Comparison of ENCODE assay signal across 8 cellular contexts in genomic region chr2:85754313-85755095, GRCh38. TPM values are rescaled to one million over a fixed set of nuclear protein-coding genes. Genes with fewer than 3 reads are reported as not detected.
DNase-seq lines count a peak whose midpoint lies in the region; ATAC-seq and FAIRE-seq lines count a peak whose summit lies in the region.

No MANE protein-coding gene starts in this region.

- H3K4me3 ChIP-seq in iPS-18a (ENCODE audit: low read length) (peak overlapping the region; percentile 69), small intestine (ENCODE audit: low read depth in 1 of 2, low read length in 2 of 2) (peak overlapping the region; percentile 32 to 36)

- H3K4me1 ChIP-seq in ES-I3 (ENCODE audit: insufficient read depth, low read length) (no peaks in the 10 kb centered on the region), iPS-18a (ENCODE audit: control insufficient read depth, low read depth, low read length) (peaks cover 12% of the 10 kb centered on the region), small intestine (ENCODE audit: control insufficient read depth in 2 of 2, insufficient read depth in 1 of 2, low read depth in 1 of 2, low read length in 1 of 2) (no peaks in the 10 kb centered on the region)

- H3K9me3 ChIP-seq in ES-I3 (ENCODE audit: control insufficient read depth, insufficient read depth, low read length) (no peaks in the 10 kb centered on the region), iPS-18a (ENCODE audit: control insufficient read depth, low read depth, low read length) (peaks cover 3% of the 10 kb centered on the region), small intestine (ENCODE audit: control insufficient read depth, low read depth) (no peaks in the 10 kb centered on the region)

- DNase-seq in NCI-H510A treated with DMSO at 0.1 percent for 48 hours (lab: John Stamatoyannopoulos, UW), result peak; percentile 28
- peak; percentile 66 for DNase-seq in activated naive CD8-positive, alpha-beta T cell treated with anti-CD3 and anti-CD28 coated beads, Interleukin-2, amount 10 ng/mL, durations not matched to agents 7 days and 5 days
- DNase-seq in small intestine, result no peak
- no peak for DNase-seq in NCI-H524 treated with DMSO at 0.1 percent for 48 hours (lab: John Stamatoyannopoulos, UW)

- H3K27ac Mint-ChIP-seq in activated naive CD8-positive, alpha-beta T cell treated with anti-CD3 and anti-CD28 coated beads, Interleukin-2, amount 10 ng/mL, durations not matched to agents 7 days and 5 days, result no peak overlapping the region

- H3K4me3 Mint-ChIP-seq in activated naive CD8-positive, alpha-beta T cell treated with anti-CD3 and anti-CD28 coated beads, Interleukin-2, amount 10 ng/mL, durations not matched to agents 7 days and 5 days, result peak overlapping the region; percentile 85

- POLR2A ChIA-PET in activated naive CD8-positive, alpha-beta T cell treated with anti-CD3 and anti-CD28 coated beads, Interleukin-2, amount 10 ng/mL, durations not matched to agents 7 days and 5 days (lab: Charles Lee), result no interaction called here

- H3K27me3 ChIP-seq in iPS-18a (ENCODE audit: control insufficient read depth, insufficient read depth, low read length) (peaks cover 75% of the 10 kb centered on the region), small intestine (ENCODE audit: control insufficient read depth in 2 of 2, insufficient read depth in 2 of 2, low read length in 2 of 2) (peaks cover 0 to 12% of the 10 kb centered on the region in 2 donors)

- H3K9ac ChIP-seq in ES-I3 (ENCODE audit: low read depth, low read length) (peak overlapping the region; percentile 69; the same call in 1 of the 2 replicates), iPS-18a (ENCODE audit: low read length) (peak overlapping the region; percentile 37)

- H3K36me3 ChIP-seq in ES-I3 (ENCODE audit: insufficient read depth, low read length) (no peaks in the 10 kb centered on the region), iPS-18a (ENCODE audit: control insufficient read depth, low read depth, low read length) (no peaks in the 10 kb centered on the region), small intestine (ENCODE audit: control insufficient read depth in 2 of 2, insufficient read depth in 2 of 2, low read length in 2 of 2) (no peaks in the 10 kb centered on the region)

- peak; percentile 48 for ATAC-seq in activated naive CD8-positive, alpha-beta T cell treated with anti-CD3 and anti-CD28 coated beads, Interleukin-2, amount 10 ng/mL, durations not matched to agents 7 days and 5 days (ENCODE audit: low read depth)
- ATAC-seq in GM21825 (IDR thresholded peaks at IDR 0.05; ENCODE audit: unreplicated experiment) (no peak), GM18520 (IDR thresholded peaks at IDR 0.05; ENCODE audit: unreplicated experiment) (no peak)

- H3K36me3 Mint-ChIP-seq in activated naive CD8-positive, alpha-beta T cell treated with anti-CD3 and anti-CD28 coated beads, Interleukin-2, amount 10 ng/mL, durations not matched to agents 7 days and 5 days, result no peaks in the 10 kb centered on the region

- peaks cover 67% of the 10 kb centered on the region for H3K27me3 Mint-ChIP-seq in activated naive CD8-positive, alpha-beta T cell treated with anti-CD3 and anti-CD28 coated beads, Interleukin-2, amount 10 ng/mL, durations not matched to agents 7 days and 5 days

- no peak for FAIRE-seq in small intestine (lab: Jason Lieb, UNC)

- peaks cover 10% of the 10 kb centered on the region for H3K4me1 Mint-ChIP-seq in activated naive CD8-positive, alpha-beta T cell treated with anti-CD3 and anti-CD28 coated beads, Interleukin-2, amount 10 ng/mL, durations not matched to agents 7 days and 5 days

- H3K27ac ChIP-seq in iPS-18a (ENCODE audit: low read length) (no peak overlapping the region), small intestine (ENCODE audit: low read depth in 1 of 2, low read length in 1 of 2) (peak overlapping the region in 1 of 2 donors; percentile 65)

- H3K9me3 Mint-ChIP-seq in activated naive CD8-positive, alpha-beta T cell treated with anti-CD3 and anti-CD28 coated beads, Interleukin-2, amount 10 ng/mL, durations not matched to agents 7 days and 5 days, result no peaks in the 10 kb centered on the region

- 0 to 1% (median 1%) methylated on average over 79 to 93 of the region's 93 CpGs for WGBS in small intestine, 3 donors

RNA-seq across cellular contexts. Expression of gene ATOH8, which starts 0.7 kb away (rescaled TPM):
- not detected for total RNA-seq in activated naive CD8-positive, alpha-beta T cell treated with anti-CD3 and anti-CD28 coated beads, Interleukin-2, amount 10 ng/mL, durations not matched to agents 7 days and 5 days
- polyA plus RNA-seq in small intestine, result 10 to 100 TPM in 1 of 3 donors, 1 to 10 TPM in 2; 1.6 to 18.4 (median 3.2) TPM

Comparison
In these comparisons a context has a peak if more than half of its experiments do, and no peak if none do; other contexts are left out.
1. DNase-seq: peak in NCI-H510A treated with DMSO at 0.1 percent for 48 hours (single experiment) and activated naive CD8-positive, alpha-beta T cell treated with anti-CD3 and anti-CD28 coated beads, Interleukin-2, amount 10 ng/mL, durations not matched to agents 7 days and 5 days (single experiment); none in small intestine (single experiment) and NCI-H524 treated with DMSO at 0.1 percent for 48 hours (single experiment).